In genomic region chr12:3987571-3987970, GRCh38 we compare ENCODE assay signal across 31 cellular contexts.
"Had no signal": no experiment of that assay in that cellular context is flagged by ENCODE, and none has a peak within 500 bp of the region (broad histone marks: within the 10 kb centered on the region; RNA-seq: fewer than 3 reads in every experiment).

No MANE protein-coding gene starts in this region.

- H3K27me3 ChIP-seq: ascending aorta, pancreas, thyroid gland had no signal

- H3K9me3 ChIP-seq: pancreas, prostate gland, thyroid gland had no signal

- H3K9me3 Mint-ChIP-seq: activated T-cell treated with anti-CD3 and anti-CD28 coated beads, Interleukin-2, amount 50 U/mL, for 24 hours; stimulated activated effector memory CD8-positive, alpha-beta T cell treated with anti-CD3 and anti-CD28 coated beads, Interleukin-12 subunit alpha, Interleukin-12 subunit beta, amount 100 ng/mL, for 72 hours had no signal

- H3K27me3 Mint-ChIP-seq: activated naive CD8-positive, alpha-beta T cell; activated T-cell treated with anti-CD3 and anti-CD28 coated beads, Interleukin-2, amount 50 U/mL, for 24 hours had no signal

- H3K27ac ChIP-seq: ascending aorta, coronary artery, dorsolateral prefrontal cortex, left ventricle myocardium inferior, pancreas, prostate gland, sigmoid colon, stomach, thyroid gland, upper lobe of right lung, WERI-Rb-1 had no signal

- FAIRE-seq: kidney, pancreas had no signal

- ATAC-seq: mucosa of descending colon had no signal

- DNase-seq: activated CD4-positive, alpha-beta T cell treated with anti-CD3 and anti-CD28 coated beads for 48 hours; activated CD4-positive, alpha-beta T cell treated with anti-CD3 and anti-CD28 coated beads, Interleukin-2, amount 50 U/mL, for 48 hours; activated CD8-positive, alpha-beta memory T cell treated with anti-CD3 and anti-CD28 coated beads, Interleukin-2, amount 50 U/mL, for 48 hours; activated naive CD4-positive, alpha-beta T cell treated with Interleukin-2 at 50 U/mL for 16 hours; activated T-cell treated with anti-CD3 and anti-CD28 coated beads, Interleukin-2, amount 50 U/mL, for 24 hours; dorsolateral prefrontal cortex; effector memory CD4-positive, alpha-beta T cell; head of caudate nucleus; hippocampal formation; kidney; left ventricle myocardium inferior; mesendoderm; mucosa of descending colon; nucleus accumbens; pancreas; sigmoid colon; small intestine; stimulated activated CD4-positive, alpha-beta T cell treated with anti-CD3 and anti-CD28 coated beads, Interleukin-4, amount 100 ng/mL, for 24 hours; stomach; T1000; thyroid gland; upper lobe of right lung; WERI-Rb-1 had no signal

- H3K36me3 Mint-ChIP-seq: activated naive CD8-positive, alpha-beta T cell; brain; stimulated activated effector memory CD8-positive, alpha-beta T cell treated with anti-CD3 and anti-CD28 coated beads, Interleukin-12 subunit alpha, Interleukin-12 subunit beta, amount 100 ng/mL, for 72 hours had no signal

- H3K4me3 ChIP-seq: ascending aorta, coronary artery, dorsolateral prefrontal cortex, left ventricle myocardium inferior, lung, mucosa of descending colon, pancreas, prostate gland, sigmoid colon, stomach, thyroid gland, upper lobe of right lung had no signal

- H3K4me1 ChIP-seq: ascending aorta, left ventricle myocardium inferior, pancreas, prostate gland, sigmoid colon, stomach, thyroid gland, upper lobe of right lung had no signal

- H3K4me3 Mint-ChIP-seq: activated naive CD8-positive, alpha-beta T cell; activated T-cell treated with anti-CD3 and anti-CD28 coated beads, Interleukin-2, amount 50 U/mL, for 24 hours; brain; stimulated activated effector memory CD8-positive, alpha-beta T cell treated with anti-CD3 and anti-CD28 coated beads, Interleukin-12 subunit alpha, Interleukin-12 subunit beta, amount 100 ng/mL, for 72 hours; T-helper 1 cell treated with Interleukin-12 subunit alpha and Interleukin-12 subunit beta and Interleukin-4 antibody, amounts not matched to agents 30 μg/mL and 1 μg/mL, for 36 hours had no signal

- H3K36me3 ChIP-seq: ascending aorta, left ventricle myocardium inferior, pancreas, prostate gland, sigmoid colon, stomach, thyroid gland, upper lobe of right lung, WERI-Rb-1 had no signal

- H3K27ac Mint-ChIP-seq: activated T-cell treated with anti-CD3 and anti-CD28 coated beads, Interleukin-2, amount 50 U/mL, for 24 hours; brain; stimulated activated effector memory CD8-positive, alpha-beta T cell treated with anti-CD3 and anti-CD28 coated beads, Interleukin-12 subunit alpha, Interleukin-12 subunit beta, amount 100 ng/mL, for 72 hours had no signal
